Comparison of ENCODE assay signal across 8 cellular contexts in the genomic region with DNA sequence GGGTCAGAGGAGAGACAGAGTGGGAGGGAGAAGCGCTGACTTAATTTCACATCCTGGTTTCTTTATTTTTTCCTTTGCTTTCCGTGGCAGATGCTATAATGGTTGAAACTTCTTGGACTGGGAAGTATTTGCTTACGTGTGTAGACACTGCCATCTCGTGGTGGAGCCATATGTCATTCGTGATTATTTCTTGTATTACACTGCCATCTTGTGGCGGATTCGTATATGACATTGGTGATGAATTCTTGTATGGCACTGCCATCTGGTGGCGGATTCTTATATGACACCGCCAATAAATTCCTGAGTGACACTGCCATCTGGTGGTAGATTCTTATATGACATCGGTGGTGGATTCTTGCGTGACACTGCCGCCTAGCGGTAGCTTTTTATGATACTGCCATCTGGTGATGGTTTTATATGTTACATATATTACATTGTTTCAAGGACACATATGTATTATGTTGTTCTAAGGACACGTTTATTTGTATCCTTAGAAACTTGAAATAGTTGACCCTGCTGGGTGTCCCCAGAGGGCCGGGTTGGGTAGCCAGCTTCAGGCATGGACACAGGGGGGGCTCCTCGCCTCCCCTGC. TPM values are rescaled to one million over a fixed set of nuclear protein-coding genes. Genes with fewer than 3 reads are reported as not detected.
A peak's percentile ranks its signal among the peaks of the same experiment; 100 is the strongest.
DNase-seq lines count a peak whose midpoint lies in the region; ATAC-seq and TF ChIP-seq lines count a peak whose summit lies in the region.

No MANE protein-coding gene starts in this region.

- no peak overlapping the region for H2AFZ ChIP-seq in OCI-LY1 (ENCODE audit: low read length)

- H3K36me3 ChIP-seq in BE2C, result no peaks in the 10 kb centered on the region
- H3K36me3 ChIP-seq in OCI-LY1 (ENCODE audit: insufficient read depth, low read length), result peaks cover 25% of the 10 kb centered on the region

- TF ChIP-seq POLR2A in erythroblast (IDR thresholded peaks at IDR 0.05; ENCODE audit: low read length), result no peak

- H3K4me2 ChIP-seq in OCI-LY1 (ENCODE audit: low read length), result no peak overlapping the region

- peak overlapping the region in 9 of 10 donors; percentile 0 to 85 (median 65) for H3K27ac Mint-ChIP-seq in naive thymus-derived CD8-positive, alpha-beta T cell

- H3K4me1 ChIP-seq in BE2C, result no peaks in the 10 kb centered on the region
- peaks cover 44% of the 10 kb centered on the region for H3K4me1 ChIP-seq in OCI-LY1 (ENCODE audit: insufficient read depth, low read length, severe bottlenecking)

- H3K4me1 Mint-ChIP-seq in naive thymus-derived CD8-positive, alpha-beta T cell, result peaks cover 2 to 67% (median 27%) of the 10 kb centered on the region in 4 donors

- H3K9me3 Mint-ChIP-seq in naive thymus-derived CD8-positive, alpha-beta T cell, result no peaks in the 10 kb centered on the region

- H3K4me3 ChIP-seq in BE2C (ENCODE audit: low read depth, low read length), result no peak overlapping the region
- no peak overlapping the region for H3K4me3 ChIP-seq in OCI-LY1 (ENCODE audit: low read depth, low read length, poor library complexity, severe bottlenecking)

- H3K27me3 ChIP-seq in BE2C (no peaks in the 10 kb centered on the region), OCI-LY1 (ENCODE audit: insufficient read depth, low read length) (no peaks in the 10 kb centered on the region)

- TF ChIP-seq CTCF in BE2C (IDR thresholded peaks at IDR 0.05; ENCODE audit: low read depth, low read length), result peak; percentile 99
- peak; percentile 100 for TF ChIP-seq CTCF in OCI-LY1 (IDR thresholded peaks at IDR 0.05; ENCODE audit: low read length)

- ATAC-seq in GM19351 (IDR thresholded peaks at IDR 0.05; ENCODE audit: unreplicated experiment), result peak; percentile 52
- peak; percentile 66 to 71 for ATAC-seq in naive thymus-derived CD8-positive, alpha-beta T cell
- ATAC-seq in stimulated activated naive CD8-positive, alpha-beta T cell treated with anti-CD3 and anti-CD28 coated beads, Interleukin-15, Interleukin-2, amounts not matched to agents 100 U/mL and 50 U/mL, for 24 hours, result peak; percentile 65

- peak; percentile 63 for DNase-seq in BE2C
- peak; percentile 42 for DNase-seq in HuH-7 (ENCODE audit: low spot score)
- DNase-seq in activated T-cell treated with anti-CD3 and anti-CD28 coated beads for 4 hours, result peak; percentile 69
- peak; percentile 88 to 93 for DNase-seq in erythroblast (lab: John Stamatoyannopoulos, UW)
- DNase-seq in naive thymus-derived CD8-positive, alpha-beta T cell, result peak; percentile 42 to 96 (median 72)
- DNase-seq in stimulated activated naive CD8-positive, alpha-beta T cell treated with anti-CD3 and anti-CD28 coated beads, Interleukin-15, Interleukin-2, amounts not matched to agents 100 U/mL and 50 U/mL, for 24 hours, result peak; percentile 55

- no peaks in the 10 kb centered on the region for H3K27me3 Mint-ChIP-seq in naive thymus-derived CD8-positive, alpha-beta T cell

- no peak overlapping the region for H3K27ac ChIP-seq in OCI-LY1 (ENCODE audit: low read depth, low read length, poor library complexity, severe bottlenecking)

- no peaks in the 10 kb centered on the region for H3K9me2 ChIP-seq in OCI-LY1 (ENCODE audit: low read depth, low read length)

- no peak overlapping the region for H3K9ac ChIP-seq in OCI-LY1 (ENCODE audit: low read length)

- H3K79me2 ChIP-seq in OCI-LY1 (ENCODE audit: insufficient read depth, low read length), result no peaks in the 10 kb centered on the region

- H3K4me3 Mint-ChIP-seq in naive thymus-derived CD8-positive, alpha-beta T cell, result peak overlapping the region in 2 of 10 donors; percentile 20

- H3K9me3 ChIP-seq in BE2C (no peaks in the 10 kb centered on the region; the same call in 1 of the 2 replicates), OCI-LY1 (ENCODE audit: low read length) (no peaks in the 10 kb centered on the region)

- H3K36me3 Mint-ChIP-seq in naive thymus-derived CD8-positive, alpha-beta T cell, result peaks cover 0 to 32% (median 5%) of the 10 kb centered on the region in 3 donors

- POLR2A ChIA-PET in naive thymus-derived CD8-positive, alpha-beta T cell (lab: Charles Lee), result interaction anchor here (0.7 to 1.7 kb wide), 4 partner anchors 9 to 1412 kb away, joined by 3 to 7 read pairs (median 4); no protein-coding TSS in a partner anchor

- no peaks in the 10 kb centered on the region for H4K20me1 ChIP-seq in OCI-LY1 (ENCODE audit: insufficient read depth, low read length)

- no peaks in the 10 kb centered on the region; the same call in 1 of the 2 replicates for H3F3A ChIP-seq in OCI-LY1 (ENCODE audit: insufficient read depth, low read length)

RNA-seq across cellular contexts. Expression of a gene that starts 37.3 kb away (rescaled TPM):
- polyA plus RNA-seq in BE2C (2012; ENCODE audit: insufficient read depth, insufficient read length, low read depth), result 9.4 TPM
- total RNA-seq in naive thymus-derived CD8-positive, alpha-beta T cell, result under 1 TPM; 0.42 to 0.69 TPM
- not detected for polyA plus RNA-seq in naive thymus-derived CD8-positive, alpha-beta T cell
